Comparison of ENCODE assay signal across 1 cellular context in the genomic region with DNA sequence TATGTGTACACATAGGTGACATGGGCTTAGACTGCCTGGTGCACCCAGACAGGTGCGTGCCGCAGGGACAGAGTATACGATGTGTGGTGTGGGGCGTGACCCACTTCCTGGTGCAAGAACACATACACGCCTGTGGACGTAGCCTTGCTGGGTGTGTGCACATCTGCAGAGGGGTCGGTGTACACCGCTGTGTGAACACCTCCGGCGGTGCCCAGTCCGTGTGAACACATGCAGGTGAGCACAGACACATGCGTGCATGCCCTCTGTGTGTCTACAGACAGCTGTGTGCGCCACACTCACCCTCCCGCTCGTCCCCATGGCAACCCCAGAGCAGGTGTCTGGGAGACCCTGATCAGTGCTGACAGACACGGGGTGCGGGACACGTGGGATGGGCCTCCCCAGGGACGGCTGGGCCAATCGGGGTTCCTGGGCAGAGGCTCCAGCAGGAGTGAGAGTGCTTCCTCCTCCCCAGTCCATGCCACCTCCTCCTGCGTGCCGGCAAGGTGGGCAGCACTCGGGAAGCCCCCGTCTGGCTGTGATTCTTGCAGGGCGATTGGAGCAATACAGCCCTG.
TF ChIP-seq lines count a peak whose summit lies in the region.

No MANE protein-coding gene starts in this region.

TF ChIP-seq in HCT116, 20 proteins besides CTCF, POLR2A, EP300 and RAD21 (continued from another document):
- TF ChIP-seq, protein P1, sequence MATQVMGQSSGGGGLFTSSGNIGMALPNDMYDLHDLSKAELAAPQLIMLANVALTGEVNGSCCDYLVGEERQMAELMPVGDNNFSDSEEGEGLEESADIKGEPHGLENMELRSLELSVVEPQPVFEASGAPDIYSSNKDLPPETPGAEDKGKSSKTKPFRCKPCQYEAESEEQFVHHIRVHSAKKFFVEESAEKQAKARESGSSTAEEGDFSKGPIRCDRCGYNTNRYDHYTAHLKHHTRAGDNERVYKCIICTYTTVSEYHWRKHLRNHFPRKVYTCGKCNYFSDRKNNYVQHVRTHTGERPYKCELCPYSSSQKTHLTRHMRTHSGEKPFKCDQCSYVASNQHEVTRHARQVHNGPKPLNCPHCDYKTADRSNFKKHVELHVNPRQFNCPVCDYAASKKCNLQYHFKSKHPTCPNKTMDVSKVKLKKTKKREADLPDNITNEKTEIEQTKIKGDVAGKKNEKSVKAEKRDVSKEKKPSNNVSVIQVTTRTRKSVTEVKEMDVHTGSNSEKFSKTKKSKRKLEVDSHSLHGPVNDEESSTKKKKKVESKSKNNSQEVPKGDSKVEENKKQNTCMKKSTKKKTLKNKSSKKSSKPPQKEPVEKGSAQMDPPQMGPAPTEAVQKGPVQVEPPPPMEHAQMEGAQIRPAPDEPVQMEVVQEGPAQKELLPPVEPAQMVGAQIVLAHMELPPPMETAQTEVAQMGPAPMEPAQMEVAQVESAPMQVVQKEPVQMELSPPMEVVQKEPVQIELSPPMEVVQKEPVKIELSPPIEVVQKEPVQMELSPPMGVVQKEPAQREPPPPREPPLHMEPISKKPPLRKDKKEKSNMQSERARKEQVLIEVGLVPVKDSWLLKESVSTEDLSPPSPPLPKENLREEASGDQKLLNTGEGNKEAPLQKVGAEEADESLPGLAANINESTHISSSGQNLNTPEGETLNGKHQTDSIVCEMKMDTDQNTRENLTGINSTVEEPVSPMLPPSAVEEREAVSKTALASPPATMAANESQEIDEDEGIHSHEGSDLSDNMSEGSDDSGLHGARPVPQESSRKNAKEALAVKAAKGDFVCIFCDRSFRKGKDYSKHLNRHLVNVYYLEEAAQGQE (IDR thresholded peaks at IDR 0.05; ENCODE audit: low read depth): no peak
- TF ChIP-seq SP1 (IDR thresholded peaks at IDR 0.05; ENCODE audit: low read depth): no peak
- no peak for TF ChIP-seq EZH2phosphoT487 (IDR thresholded peaks at IDR 0.05; ENCODE audit: borderline replicate concordance)
- TF ChIP-seq ZFX (IDR thresholded peaks at IDR 0.05): no peak
TF ChIP-seq in HCT116: peak in this region for 0.
